Comparison of ENCODE assay signal across 10 cellular contexts in the genomic region with DNA sequence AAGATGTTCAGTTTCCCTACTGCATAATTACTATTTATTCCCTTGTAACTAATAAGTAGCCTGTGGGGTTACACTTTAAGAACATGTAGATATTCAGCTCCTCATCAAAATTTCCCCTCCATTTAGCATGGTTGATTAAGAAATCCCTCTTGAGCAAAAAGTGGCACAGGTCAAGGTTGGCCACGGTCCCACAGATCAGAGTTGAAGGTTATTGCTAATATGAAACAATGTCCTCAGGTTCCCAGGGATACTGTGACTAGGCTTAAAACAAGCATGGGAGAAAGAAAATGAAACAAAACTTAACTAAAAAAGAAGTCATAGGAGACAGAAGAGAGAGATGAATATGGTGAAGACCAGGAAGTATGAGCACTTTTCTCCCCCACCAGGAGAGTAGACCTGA.
"Had no signal": no experiment of that assay in that cellular context is flagged by ENCODE, and none has a peak within 500 bp of the region (broad histone marks: within the 10 kb centered on the region; RNA-seq: fewer than 3 reads in every experiment).

No MANE protein-coding gene starts in this region.

- H3K9me3 Mint-ChIP-seq: HFFc6 had no signal

- H3K4me3 Mint-ChIP-seq: HFFc6 had no signal

- H3K4me1 ChIP-seq: HAP-1 had no signal

- FAIRE-seq: K562 had no signal

- H2AFZ ChIP-seq: GM23248 had no signal

- H3K9me3 ChIP-seq: HAP-1 had no signal

- H3K9ac ChIP-seq: GM23248 had no signal

- H3K36me3 ChIP-seq: HAP-1 had no signal

- DNase-seq: GM23248, GOT3, H7, HFFc6, IMR-90, KG1 had no signal

- H3K27ac ChIP-seq: GM23248, HL-60 had no signal

- H3K27ac Mint-ChIP-seq: HFFc6 had no signal

- ATAC-seq: HCT116, K562 had no signal

- H3K4me3 ChIP-seq: GM23248, HAP-1, K562 had no signal
